1 cellular context compared by ENCODE assay signal in the genomic region with DNA sequence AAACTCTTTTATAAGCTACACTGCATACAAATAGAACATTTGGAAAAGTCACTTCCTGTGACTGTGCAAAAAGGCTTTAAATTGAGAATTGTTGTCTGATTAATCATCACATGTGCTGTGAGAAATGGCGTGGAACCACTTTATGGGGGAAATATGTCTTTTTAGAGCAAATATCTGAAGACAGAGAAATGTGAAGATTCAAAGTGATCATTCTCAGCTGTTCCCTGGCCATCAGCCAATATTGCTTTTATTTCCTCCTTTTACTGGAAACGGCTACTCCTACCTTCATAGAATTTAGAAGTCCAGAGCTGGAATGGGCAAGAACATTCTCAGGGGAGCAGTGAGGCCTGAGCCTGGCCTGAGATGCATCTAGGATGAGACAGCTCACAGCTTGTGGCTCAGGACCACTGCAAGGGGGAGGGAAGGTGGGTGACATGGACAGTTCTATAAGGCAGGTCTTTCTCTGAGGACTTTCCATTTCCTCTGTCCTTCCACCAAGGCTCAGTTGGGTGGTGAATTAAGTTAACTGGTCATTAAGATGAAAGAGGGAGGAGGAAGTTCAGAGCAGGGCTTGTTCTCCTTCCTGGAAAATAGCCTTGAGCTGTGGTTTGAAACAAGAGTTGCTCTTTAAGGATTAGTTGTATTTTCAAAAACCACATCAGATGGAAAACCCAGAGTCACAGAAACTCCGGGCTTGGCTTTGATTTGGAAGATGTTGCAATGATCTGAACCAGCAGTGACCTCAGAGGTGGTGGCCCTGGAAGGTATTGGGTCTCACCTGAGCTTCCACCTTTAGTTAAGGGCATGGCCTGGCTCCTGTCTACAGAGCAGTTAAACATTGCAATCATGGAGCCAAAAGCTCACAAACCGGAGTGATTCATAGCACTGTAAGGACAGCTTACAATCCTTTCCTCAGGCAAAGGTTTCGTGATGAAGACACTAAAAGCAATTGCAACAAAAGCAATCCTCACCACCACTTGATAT.
TF ChIP-seq lines count a peak whose summit lies in the region.

No MANE protein-coding gene starts in this region.

TF ChIP-seq in HepG2, 621 proteins besides CTCF, POLR2A, EP300 and RAD21 (continued from another document):
- TF ChIP-seq, protein P1, sequence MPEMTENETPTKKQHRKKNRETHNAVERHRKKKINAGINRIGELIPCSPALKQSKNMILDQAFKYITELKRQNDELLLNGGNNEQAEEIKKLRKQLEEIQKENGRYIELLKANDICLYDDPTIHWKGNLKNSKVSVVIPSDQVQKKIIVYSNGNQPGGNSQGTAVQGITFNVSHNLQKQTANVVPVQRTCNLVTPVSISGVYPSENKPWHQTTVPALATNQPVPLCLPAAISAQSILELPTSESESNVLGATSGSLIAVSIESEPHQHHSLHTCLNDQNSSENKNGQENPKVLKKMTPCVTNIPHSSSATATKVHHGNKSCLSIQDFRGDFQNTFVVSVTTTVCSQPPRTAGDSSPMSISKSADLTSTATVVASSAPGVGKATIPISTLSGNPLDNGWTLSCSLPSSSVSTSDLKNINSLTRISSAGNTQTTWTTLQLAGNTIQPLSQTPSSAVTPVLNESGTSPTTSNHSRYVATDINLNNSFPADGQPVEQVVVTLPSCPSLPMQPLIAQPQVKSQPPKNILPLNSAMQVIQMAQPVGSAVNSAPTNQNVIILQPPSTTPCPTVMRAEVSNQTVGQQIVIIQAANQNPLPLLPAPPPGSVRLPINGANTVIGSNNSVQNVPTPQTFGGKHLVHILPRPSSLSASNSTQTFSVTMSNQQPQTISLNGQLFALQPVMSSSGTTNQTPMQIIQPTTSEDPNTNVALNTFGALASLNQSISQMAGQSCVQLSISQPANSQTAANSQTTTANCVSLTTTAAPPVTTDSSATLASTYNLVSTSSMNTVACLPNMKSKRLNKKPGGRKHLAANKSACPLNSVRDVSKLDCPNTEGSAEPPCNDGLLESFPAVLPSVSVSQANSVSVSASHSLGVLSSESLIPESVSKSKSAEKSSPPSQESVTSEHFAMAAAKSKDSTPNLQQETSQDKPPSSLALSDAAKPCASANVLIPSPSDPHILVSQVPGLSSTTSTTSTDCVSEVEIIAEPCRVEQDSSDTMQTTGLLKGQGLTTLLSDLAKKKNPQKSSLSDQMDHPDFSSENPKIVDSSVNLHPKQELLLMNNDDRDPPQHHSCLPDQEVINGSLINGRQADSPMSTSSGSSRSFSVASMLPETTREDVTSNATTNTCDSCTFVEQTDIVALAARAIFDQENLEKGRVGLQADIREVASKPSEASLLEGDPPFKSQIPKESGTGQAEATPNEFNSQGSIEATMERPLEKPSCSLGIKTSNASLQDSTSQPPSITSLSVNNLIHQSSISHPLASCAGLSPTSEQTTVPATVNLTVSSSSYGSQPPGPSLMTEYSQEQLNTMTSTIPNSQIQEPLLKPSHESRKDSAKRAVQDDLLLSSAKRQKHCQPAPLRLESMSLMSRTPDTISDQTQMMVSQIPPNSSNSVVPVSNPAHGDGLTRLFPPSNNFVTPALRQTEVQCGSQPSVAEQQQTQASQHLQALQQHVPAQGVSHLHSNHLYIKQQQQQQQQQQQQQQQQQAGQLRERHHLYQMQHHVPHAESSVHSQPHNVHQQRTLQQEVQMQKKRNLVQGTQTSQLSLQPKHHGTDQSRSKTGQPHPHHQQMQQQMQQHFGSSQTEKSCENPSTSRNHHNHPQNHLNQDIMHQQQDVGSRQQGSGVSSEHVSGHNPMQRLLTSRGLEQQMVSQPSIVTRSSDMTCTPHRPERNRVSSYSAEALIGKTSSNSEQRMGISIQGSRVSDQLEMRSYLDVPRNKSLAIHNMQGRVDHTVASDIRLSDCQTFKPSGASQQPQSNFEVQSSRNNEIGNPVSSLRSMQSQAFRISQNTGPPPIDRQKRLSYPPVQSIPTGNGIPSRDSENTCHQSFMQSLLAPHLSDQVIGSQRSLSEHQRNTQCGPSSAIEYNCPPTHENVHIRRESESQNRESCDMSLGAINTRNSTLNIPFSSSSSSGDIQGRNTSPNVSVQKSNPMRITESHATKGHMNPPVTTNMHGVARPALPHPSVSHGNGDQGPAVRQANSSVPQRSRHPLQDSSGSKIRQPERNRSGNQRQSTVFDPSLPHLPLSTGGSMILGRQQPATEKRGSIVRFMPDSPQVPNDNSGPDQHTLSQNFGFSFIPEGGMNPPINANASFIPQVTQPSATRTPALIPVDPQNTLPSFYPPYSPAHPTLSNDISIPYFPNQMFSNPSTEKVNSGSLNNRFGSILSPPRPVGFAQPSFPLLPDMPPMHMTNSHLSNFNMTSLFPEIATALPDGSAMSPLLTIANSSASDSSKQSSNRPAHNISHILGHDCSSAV (CRISPR knock-in tag; IDR thresholded peaks at IDR 0.05; ENCODE audit: borderline replicate concordance), result no peak
- TF ChIP-seq MTF1 (CRISPR knock-in tag; IDR thresholded peaks at IDR 0.05) (no peak), ZNF629 (CRISPR knock-in tag; conservative IDR thresholded peaks at IDR 0.05) (no peak), NPAS2 (CRISPR knock-in tag; IDR thresholded peaks at IDR 0.05; ENCODE audit: borderline replicate concordance) (no peak), ZNF441 (CRISPR knock-in tag; IDR thresholded peaks at IDR 0.05; ENCODE audit: borderline replicate concordance) (no peak), MATR3 (CRISPR knock-in tag; IDR thresholded peaks at IDR 0.05) (no peak)
